In the genomic region with DNA sequence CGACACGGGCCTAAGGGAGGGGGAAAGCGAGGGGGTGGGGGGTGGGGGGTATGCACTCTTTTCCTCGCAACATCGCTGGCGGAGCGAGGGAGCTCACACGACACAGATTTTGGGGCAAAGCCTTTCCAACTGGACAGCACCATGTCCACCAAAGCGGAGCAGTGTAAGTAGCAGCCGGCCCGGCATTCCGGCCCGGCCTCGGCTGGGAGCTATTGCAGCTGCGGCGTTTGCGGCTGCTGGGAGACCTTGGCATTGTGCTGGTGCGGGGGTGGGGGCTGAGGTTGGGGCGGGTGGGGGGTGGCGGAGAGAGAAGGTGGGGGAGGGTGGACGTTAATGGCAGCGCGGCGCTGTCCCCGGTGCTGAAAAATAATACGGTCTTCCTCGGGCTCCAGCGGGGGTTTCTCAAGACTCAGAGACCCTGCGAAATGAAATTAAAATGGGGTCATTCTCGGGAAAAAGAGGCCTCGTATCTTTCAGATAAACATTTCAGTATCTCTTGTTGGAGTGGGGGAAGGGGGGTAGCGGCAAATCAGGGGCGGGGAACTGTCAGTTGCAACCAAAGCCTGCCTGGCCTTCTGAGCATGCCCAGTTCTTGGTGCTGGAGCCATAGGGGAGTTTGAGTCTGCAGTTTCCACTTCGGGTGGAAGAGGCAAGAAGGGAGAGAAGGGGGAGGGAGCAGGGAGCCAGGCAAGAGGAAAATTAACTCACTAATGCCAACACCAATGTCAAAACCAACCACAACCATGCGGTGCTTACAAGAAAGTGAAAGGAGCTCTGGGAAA, we compare ENCODE assay signal across 8 cellular contexts. TPM values are rescaled to one million over a fixed set of nuclear protein-coding genes. Genes with fewer than 3 reads are reported as not detected.
DNase-seq lines count a peak whose midpoint lies in the region; ATAC-seq and TF ChIP-seq lines count a peak whose summit lies in the region.

Gene UNC79 (plus strand): TSS at position 51 of the 782 bp plus-strand sequence. CDS start 91 bp downstream, at position 142.

- H3K27ac Mint-ChIP-seq in chondrocyte (ENCODE audit: unreplicated experiment): no peak within 1 kb of the TSS

- no peak for TF ChIP-seq CTCF in chondrocyte (IDR thresholded peaks at IDR 0.05)

- H3K36me3 Mint-ChIP-seq in chondrocyte (ENCODE audit: low read depth): peaks cover under 1% of the 10 kb centered on the region

- no peak for ATAC-seq in GM21515 (IDR thresholded peaks at IDR 0.05; ENCODE audit: unreplicated experiment)

- peaks cover 4% of the 10 kb centered on the region for H3K4me1 Mint-ChIP-seq in chondrocyte (ENCODE audit: low read depth)

- H3K4me3 Mint-ChIP-seq in chondrocyte (ENCODE audit: unreplicated experiment): peak within 1 kb of the TSS; percentile 67

- DNase-seq in DMS79 treated with DMSO at 0.1 percent for 48 hours (lab: John Stamatoyannopoulos, UW): peak; percentile 96
- peak; percentile 94 for DNase-seq in NCI-H2171 treated with DMSO at 0.1 percent for 48 hours (lab: John Stamatoyannopoulos, UW)
- DNase-seq in chondrocyte (ENCODE audit: low spot score): no peak
- DNase-seq in middle frontal gyrus (ENCODE audit: extremely low spot score, low spot score): peak; percentile 49
- DNase-seq in HK-2 (ENCODE audit: unreplicated experiment): no peak
- DNase-seq in activated T-cell treated with anti-CD3 and anti-CD28 coated beads for 4 hours: no peak
- no peak for DNase-seq in NCI-H1048 (lab: John Stamatoyannopoulos, UW)

- H3K27me3 Mint-ChIP-seq in chondrocyte (ENCODE audit: low read depth): peaks cover 38% of the 10 kb centered on the region

- H3K9me3 Mint-ChIP-seq in chondrocyte (ENCODE audit: low read depth): peaks cover 18% of the 10 kb centered on the region

RNA-seq across cellular contexts. Expression of gene UNC79, which starts in this region (rescaled TPM):
- total RNA-seq in chondrocyte: 0.10 to 0.19 TPM (median 0.15 TPM) in 3 replicates

Comparison
In these comparisons a context has a peak if more than half of its experiments do, and no peak if none do; other contexts are left out.
1. DNase-seq: peak in DMS79 treated with DMSO at 0.1 percent for 48 hours (single experiment), NCI-H2171 treated with DMSO at 0.1 percent for 48 hours (single experiment) and middle frontal gyrus (single experiment); none in chondrocyte (single experiment), HK-2 (single experiment), activated T-cell treated with anti-CD3 and anti-CD28 coated beads for 4 hours (single experiment) and NCI-H1048 (single experiment).